In the genomic region with DNA sequence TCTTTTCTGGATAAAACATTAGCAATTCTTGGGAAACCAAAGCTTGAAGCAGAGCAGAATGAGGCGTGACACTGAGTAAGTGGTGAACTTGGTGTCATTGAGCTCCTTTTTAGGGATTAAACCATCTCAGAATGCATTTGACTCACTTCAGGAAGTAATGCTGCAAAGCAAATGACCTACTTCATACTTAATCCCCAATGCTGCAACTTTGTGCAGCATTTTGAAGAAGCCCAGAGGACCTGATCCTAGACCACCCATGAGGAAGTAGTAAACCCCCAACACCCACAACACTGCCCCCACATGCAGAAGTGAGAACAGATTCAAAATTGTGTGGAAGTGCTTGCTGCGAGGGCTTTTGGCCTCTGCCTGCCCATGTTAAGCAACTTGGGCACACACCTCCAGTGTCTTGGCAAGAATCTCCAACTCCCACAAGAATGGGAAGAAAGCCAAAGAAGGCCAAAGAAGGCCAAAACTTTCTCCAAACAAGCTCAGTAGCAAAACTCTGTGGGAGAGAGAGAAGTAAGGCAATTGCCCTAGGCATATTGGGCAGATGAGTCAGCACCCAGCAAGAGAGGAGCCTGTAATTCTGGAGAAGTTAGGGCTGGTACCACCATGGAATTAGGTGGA, we compare ENCODE assay signal across 8 cellular contexts.
DNase-seq lines count a peak whose midpoint lies in the region; ATAC-seq and TF ChIP-seq lines count a peak whose summit lies in the region.
"Had no signal": no experiment of that assay in that cellular context is flagged by ENCODE, and none has a peak within 500 bp of the region (broad histone marks: within the 10 kb centered on the region; RNA-seq: fewer than 3 reads in every experiment).

No MANE protein-coding gene starts in this region.

- CTCF ChIA-PET in RWPE1 (lab: Yijun Ruan, JAX): interaction anchor here (0.6 to 5.6 kb wide), 10 partner anchors 25 to 453 kb away, joined by 3 to 45 read pairs (median 3); no protein-coding TSS in a partner anchor

- intact Hi-C loops in thyroid gland (cut with DNase I): loop anchor here (2.0 kb wide), 1 partner anchor 455 kb away; no protein-coding TSS in a partner anchor

- no peaks in the 10 kb centered on the region for H3K9me3 ChIP-seq in thyroid gland

- DNase-seq in RWPE1 (ENCODE audit: low spot score) (peak; percentile 77), germinal center (ENCODE audit: low spot score) (peak; percentile 9), thyroid gland (peak; percentile 57 to 60), NCI-H128 (lab: John Stamatoyannopoulos, UW; ENCODE audit: unreplicated experiment) (no peak), NCI-H1436 treated with DMSO at 0.1 percent for 48 hours (lab: John Stamatoyannopoulos, UW) (no peak)
- DNase-seq: immature natural killer cell had no signal

- TF ChIP-seq CTCF in RWPE1 (conservative IDR thresholded peaks at IDR 0.05; ENCODE audit: low read depth) (no peak), thyroid gland (IDR thresholded peaks at IDR 0.05) (no peak)

- H3K4me3 ChIP-seq in thyroid gland (replicated peaks in 1 of 3): no peak overlapping the region

- POLR2A ChIA-PET in RWPE1 (lab: Yijun Ruan, JAX; ENCODE audit: low non-redundant PET): interaction anchor here (1.0 kb wide), 1 partner anchor 1136 kb away, joined by 3 read pairs; no protein-coding TSS in a partner anchor

- TF ChIP-seq POLR2A in thyroid gland (IDR thresholded peaks at IDR 0.05): no peak

- H3K4me1 ChIP-seq in thyroid gland: peaks cover 10 to 15% of the 10 kb centered on the region in 2 donors

- ATAC-seq in GM19351 (IDR thresholded peaks at IDR 0.05; ENCODE audit: unreplicated experiment) (peak; percentile 29), HG02870 (IDR thresholded peaks at IDR 0.05; ENCODE audit: unreplicated experiment) (no peak)

- 22 to 32% methylated on average over 2 of the region's 2 CpGs for WGBS in thyroid gland, 2 donors

- no peaks in the 10 kb centered on the region for H3K36me3 ChIP-seq in thyroid gland

- H3K27me3 ChIP-seq in thyroid gland: no peaks in the 10 kb centered on the region

- H3K27ac ChIP-seq in RWPE1 (peak overlapping the region; percentile 84), thyroid gland (peak overlapping the region; percentile 18 to 69 (median 45))

Comparison
In these comparisons a context has a peak if more than half of its experiments do, and no peak if none do; other contexts are left out.
1. DNase-seq: peak in RWPE1 (single experiment), germinal center (single experiment) and thyroid gland (2 of 2); none in NCI-H128 (single experiment) and NCI-H1436 treated with DMSO at 0.1 percent for 48 hours (single experiment).